11 cellular contexts compared by ENCODE assay signal in the genomic region with DNA sequence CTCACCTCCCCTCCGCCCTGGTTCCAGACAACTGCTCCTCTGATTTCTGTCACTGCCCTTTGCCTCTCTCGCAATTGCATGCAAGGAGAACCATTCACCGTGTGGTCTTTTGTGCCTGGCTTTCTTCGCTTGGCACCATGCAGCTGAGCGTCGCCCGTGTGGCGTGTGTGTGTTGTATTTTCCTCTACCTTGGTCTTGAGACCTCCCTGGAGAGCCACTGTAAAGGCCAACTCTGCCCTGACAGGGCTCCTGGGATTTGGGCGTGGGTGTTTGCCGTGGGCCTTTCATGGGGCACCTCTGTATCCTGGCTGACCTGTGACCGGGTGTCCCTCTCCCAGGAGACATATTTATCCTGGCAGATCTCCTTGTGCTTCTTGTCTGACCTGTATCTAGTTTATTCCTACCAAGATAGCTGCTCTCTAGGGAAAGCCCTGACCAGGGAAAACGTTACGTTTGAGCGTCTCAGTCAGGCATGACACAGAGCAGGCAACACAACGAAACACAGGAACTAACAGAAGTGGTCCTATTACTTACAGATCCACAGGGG. TPM values are rescaled to one million over a fixed set of nuclear protein-coding genes. Genes with fewer than 3 reads are reported as not detected.
DNase-seq lines count a peak whose midpoint lies in the region; ATAC-seq and TF ChIP-seq lines count a peak whose summit lies in the region.
"Had no signal": no experiment of that assay in that cellular context is flagged by ENCODE, and none has a peak within 500 bp of the region (broad histone marks: within the 10 kb centered on the region; RNA-seq: fewer than 3 reads in every experiment).

No MANE protein-coding gene starts in this region.

- peak overlapping the region; percentile 70 for H3K4me3 Mint-ChIP-seq in activated naive CD4-positive, alpha-beta T cell treated with anti-CD3 and anti-CD28 coated beads for 36 hours
- peak overlapping the region; percentile 71 for H3K4me3 Mint-ChIP-seq in stimulated activated effector memory CD8-positive, alpha-beta T cell treated with anti-CD3 and anti-CD28 coated beads, Interleukin-12 subunit alpha, Interleukin-12 subunit beta, amount 100 ng/mL, for 72 hours

- peaks cover 7% of the 10 kb centered on the region for H3K4me1 Mint-ChIP-seq in activated naive CD4-positive, alpha-beta T cell treated with anti-CD3 and anti-CD28 coated beads for 36 hours (ENCODE audit: low read depth)
- H3K4me1 Mint-ChIP-seq in stimulated activated effector memory CD8-positive, alpha-beta T cell treated with anti-CD3 and anti-CD28 coated beads, Interleukin-12 subunit alpha, Interleukin-12 subunit beta, amount 100 ng/mL, for 72 hours = peaks cover 24% of the 10 kb centered on the region

- H3K9ac ChIP-seq in PC-3 (ENCODE audit: low read length) = no peak overlapping the region
- H3K9ac ChIP-seq: parathyroid adenoma had no signal

- H3K27me3 ChIP-seq in PC-3 (ENCODE audit: low read length) = no peaks in the 10 kb centered on the region
- H3K27me3 ChIP-seq: body of pancreas had no signal

- H3K4me3 ChIP-seq in PC-3 (ENCODE audit: low read length) = peak overlapping the region; percentile 93; the same call in 1 of the 2 replicates
- H3K4me3 ChIP-seq: body of pancreas had no signal

- TF ChIP-seq CTCF in PC-3 (conservative IDR thresholded peaks at IDR 0.05; ENCODE audit: low read depth, low read length) = no peak

- no peaks in the 10 kb centered on the region for H4K20me1 ChIP-seq in PC-3 (ENCODE audit: low read length)

- H3K9me3 Mint-ChIP-seq in activated naive CD4-positive, alpha-beta T cell treated with anti-CD3 and anti-CD28 coated beads for 36 hours = no peaks in the 10 kb centered on the region
- H3K9me3 Mint-ChIP-seq in activated naive CD4-positive, alpha-beta T cell treated with anti-CD3 and anti-CD28 coated beads, Interleukin-2, amount 50 U/mL, for 72 hours = no peaks in the 10 kb centered on the region
- no peaks in the 10 kb centered on the region for H3K9me3 Mint-ChIP-seq in stimulated activated effector memory CD8-positive, alpha-beta T cell treated with anti-CD3 and anti-CD28 coated beads, Interleukin-12 subunit alpha, Interleukin-12 subunit beta, amount 100 ng/mL, for 72 hours

- intact Hi-C loops in activated naive CD4-positive, alpha-beta T cell treated with anti-CD3 and anti-CD28 coated beads for 36 hours (cut with micrococcal nuclease) = no loop called here
- intact Hi-C loops in PC-3 (cut with micrococcal nuclease) = no loop called here

- peak overlapping the region; percentile 62 for H2AFZ ChIP-seq in PC-3 (ENCODE audit: low read length)

- in situ Hi-C loops in ACHN (cut with HindIII; ENCODE audit: low pct_ligation_motif_present, low pct_unique_long_range_greater_than_20kb, low sequenced_read_pairs) = no loop called here

- H3K9me2 ChIP-seq in PC-3 (replicated peaks; ENCODE audit: low read length) = no peaks in the 10 kb centered on the region

- POLR2A ChIA-PET in PC-3 (lab: Charles Lee; ENCODE audit: unreplicated experiment) = no interaction called here

- H3K27ac ChIP-seq in PC-3 (ENCODE audit: low read length) = no peak overlapping the region
- H3K27ac ChIP-seq: body of pancreas, parathyroid adenoma had no signal

- H3K4me2 ChIP-seq in PC-3 (ENCODE audit: low read length) = peak overlapping the region; percentile 100

- CTCF ChIA-PET in activated naive CD4-positive, alpha-beta T cell treated with anti-CD3 and anti-CD28 coated beads for 36 hours (lab: Charles Lee) = interaction anchor here (0.6 to 4.0 kb wide), 6 partner anchors 18 to 366 kb away, joined by 3 to 27 read pairs (median 3); a partner anchor contains a TSS
- CTCF ChIA-PET in PC-3 (lab: Charles Lee) = no interaction called here

- H3K79me2 ChIP-seq in PC-3 (ENCODE audit: low read length) = 0 out of 2 replicates have a peak, but pooled peaks cover 5% of the 10 kb centered on the region

- no TSS peak for BruUV-seq in PC-3 (replicated peaks; lab: Mats Ljungman, UMichigan)

- no peak overlapping the region for H3K27ac Mint-ChIP-seq in activated naive CD4-positive, alpha-beta T cell treated with anti-CD3 and anti-CD28 coated beads for 36 hours
- H3K27ac Mint-ChIP-seq in activated naive CD4-positive, alpha-beta T cell treated with anti-CD3 and anti-CD28 coated beads, Interleukin-2, amount 50 U/mL, for 72 hours = peak overlapping the region in 1 of 2 donors; percentile 9
- H3K27ac Mint-ChIP-seq in stimulated activated effector memory CD8-positive, alpha-beta T cell treated with anti-CD3 and anti-CD28 coated beads, Interleukin-12 subunit alpha, Interleukin-12 subunit beta, amount 100 ng/mL, for 72 hours = peak overlapping the region; percentile 81

- peaks cover 6% of the 10 kb centered on the region; the same call in 1 of the 2 replicates for H3K4me1 ChIP-seq in PC-3 (ENCODE audit: insufficient read depth, low read length)

- peaks cover 22% of the 10 kb centered on the region for H3K27me3 Mint-ChIP-seq in activated naive CD4-positive, alpha-beta T cell treated with anti-CD3 and anti-CD28 coated beads for 36 hours (ENCODE audit: low read depth)

- H3K36me3 Mint-ChIP-seq in activated naive CD4-positive, alpha-beta T cell treated with anti-CD3 and anti-CD28 coated beads for 36 hours (ENCODE audit: low read depth) = no peaks in the 10 kb centered on the region
- peaks cover 5 to 13% of the 10 kb centered on the region in 2 donors for H3K36me3 Mint-ChIP-seq in activated naive CD4-positive, alpha-beta T cell treated with anti-CD3 and anti-CD28 coated beads, Interleukin-2, amount 50 U/mL, for 72 hours
- no peaks in the 10 kb centered on the region for H3K36me3 Mint-ChIP-seq in stimulated activated effector memory CD8-positive, alpha-beta T cell treated with anti-CD3 and anti-CD28 coated beads, Interleukin-12 subunit alpha, Interleukin-12 subunit beta, amount 100 ng/mL, for 72 hours

- no peaks in the 10 kb centered on the region for H3K9me3 ChIP-seq in PC-3 (ENCODE audit: low read length)
- H3K9me3 ChIP-seq: body of pancreas had no signal

- DNase-seq in activated naive CD4-positive, alpha-beta T cell treated with anti-CD3 and anti-CD28 coated beads for 36 hours = no peak
- no peak for DNase-seq in activated naive CD4-positive, alpha-beta T cell treated with anti-CD3 and anti-CD28 coated beads, Interleukin-2, amount 50 U/mL, for 72 hours (ENCODE audit: low spot score in 2 of 2)
- no peak for DNase-seq in PC-3
- peak; percentile 44 for DNase-seq in ecto neural progenitor cell (ENCODE audit: low spot score)
- DNase-seq in stimulated activated effector memory CD8-positive, alpha-beta T cell treated with anti-CD3 and anti-CD28 coated beads, Interleukin-12 subunit alpha, Interleukin-12 subunit beta, amount 100 ng/mL, for 72 hours (ENCODE audit: low spot score in 2 of 2) = no peak
- no peak for DNase-seq in NCI-H510A treated with DMSO at 0.1 percent for 48 hours (lab: John Stamatoyannopoulos, UW)
- DNase-seq in NCI-H345 (lab: John Stamatoyannopoulos, UW) = no peak
- no peak for DNase-seq in ACHN

- ATAC-seq in activated naive CD4-positive, alpha-beta T cell treated with anti-CD3 and anti-CD28 coated beads, Interleukin-2, amount 50 U/mL, for 72 hours = no peak
- ATAC-seq in PC-3 = no peak
- ATAC-seq in stimulated activated effector memory CD8-positive, alpha-beta T cell treated with anti-CD3 and anti-CD28 coated beads, Interleukin-12 subunit alpha, Interleukin-12 subunit beta, amount 100 ng/mL, for 72 hours = no peak

- no peaks in the 10 kb centered on the region for H3F3A ChIP-seq in PC-3 (ENCODE audit: low read length, unreplicated experiment)

- H3K36me3 ChIP-seq in PC-3 (ENCODE audit: low read depth, low read length) = no peaks in the 10 kb centered on the region

RNA-seq across cellular contexts. Expression of a gene that starts 2.0 kb away (rescaled TPM):
- total RNA-seq in activated naive CD4-positive, alpha-beta T cell treated with anti-CD3 and anti-CD28 coated beads for 36 hours = under 1 TPM; 0.12 to 0.26 TPM
- total RNA-seq in activated naive CD4-positive, alpha-beta T cell treated with anti-CD3 and anti-CD28 coated beads, Interleukin-2, amount 50 U/mL, for 72 hours = 1 to 10 TPM in 1 of 2 donors, under 1 TPM in 1; 0.23 to 1.1 TPM
- 1.6 and 3.7 TPM in 2 replicates for total RNA-seq in PC-3 (2014; rRNA removed)
- total RNA-seq: OCI-LY7 had no signal

RNA-seq across cellular contexts. Expression of a gene that starts 28.3 kb away (rescaled TPM):
- 10 to 100 TPM; 91.7 to 98.3 TPM for total RNA-seq in activated naive CD4-positive, alpha-beta T cell treated with anti-CD3 and anti-CD28 coated beads for 36 hours
- total RNA-seq in activated naive CD4-positive, alpha-beta T cell treated with anti-CD3 and anti-CD28 coated beads, Interleukin-2, amount 50 U/mL, for 72 hours = 10 to 100 TPM; 73.8 to 86.4 TPM
- 119 and 131 TPM in 2 replicates for total RNA-seq in PC-3 (2014; rRNA removed)

RNA-seq across cellular contexts. Expression of a gene that starts 59.0 kb away (rescaled TPM):
- total RNA-seq in activated naive CD4-positive, alpha-beta T cell treated with anti-CD3 and anti-CD28 coated beads for 36 hours = 1 to 10 TPM; 5.1 to 5.5 TPM
- total RNA-seq in activated naive CD4-positive, alpha-beta T cell treated with anti-CD3 and anti-CD28 coated beads, Interleukin-2, amount 50 U/mL, for 72 hours = 10 to 100 TPM in 1 of 2 donors, 1 to 10 TPM in 1; 7.3 to 11.4 TPM
- 40.6 and 46.8 TPM in 2 replicates for total RNA-seq in PC-3 (2014; rRNA removed)
